Comparison of ENCODE assay signal across 25 cellular contexts in the genomic region with DNA sequence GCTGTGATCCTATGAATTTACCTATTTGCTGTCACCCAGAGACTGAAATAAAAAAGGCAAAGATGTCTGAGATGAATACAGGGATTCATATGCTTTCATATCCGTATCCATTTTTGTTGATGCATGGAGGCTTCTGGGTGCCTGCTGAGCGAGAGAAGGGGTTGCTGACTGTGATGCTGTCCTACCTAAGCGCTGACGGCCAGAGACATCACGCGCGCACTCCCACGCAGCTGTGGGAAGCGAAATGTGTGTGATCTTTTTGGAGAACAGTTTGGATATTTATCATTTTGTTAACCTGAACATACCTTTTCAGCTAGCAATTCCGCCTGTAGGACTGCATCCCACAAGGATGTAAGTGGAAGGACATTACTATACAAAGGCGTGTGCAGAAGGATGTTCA. TPM values are rescaled to one million over a fixed set of nuclear protein-coding genes. Genes with fewer than 3 reads are reported as not detected.
A peak's percentile ranks its signal among the peaks of the same experiment; 100 is the strongest.
DNase-seq lines count a peak whose midpoint lies in the region; ATAC-seq, FAIRE-seq and TF ChIP-seq lines count a peak whose summit lies in the region.
"Had no signal": no experiment of that assay in that cellular context is flagged by ENCODE, and none has a peak within 500 bp of the region (broad histone marks: within the 10 kb centered on the region; RNA-seq: fewer than 3 reads in every experiment).

No MANE protein-coding gene starts in this region.

- H3K23ac ChIP-seq in IMR-90 (ENCODE audit: low read depth, low read length), result no peak overlapping the region

- FAIRE-seq in A549 (lab: Jason Lieb, UNC), result peak; percentile 72
- FAIRE-seq: D721Med, G401.6, GM12878, GM12892, GM18507 had no signal

- H2AFZ ChIP-seq in IMR-90 (replicated peaks; ENCODE audit: low read length, poor library complexity), result no peak overlapping the region

- no peak overlapping the region for H4K8ac ChIP-seq in IMR-90 (ENCODE audit: low read depth in 2 of 2, low read length in 2 of 2)

- no peak overlapping the region for H3K56ac ChIP-seq in IMR-90 (ENCODE audit: extremely low read depth, insufficient read depth, low read length)

- no peak for TF ChIP-seq POLR2A in A549 (IDR thresholded peaks at IDR 0.05; ENCODE audit: low read length)
- TF ChIP-seq POLR2A in IMR-90 (IDR thresholded peaks at IDR 0.05; ENCODE audit: low read depth, low read length), result no peak

- H3K36me3 ChIP-seq in IMR-90 (ENCODE audit: control insufficient read depth, insufficient read depth, low read length), result peaks cover 10% of the 10 kb centered on the region
- peaks cover 0 to 12% (median 0%) of the 10 kb centered on the region in 9 donors for H3K36me3 ChIP-seq in heart right ventricle

- no peak overlapping the region for H3K27ac Mint-ChIP-seq in activated CD4-positive, alpha-beta memory T cell treated with anti-CD3 and anti-CD28 coated beads for 36 hours
- H3K27ac Mint-ChIP-seq: B cell; CD4-positive, alpha-beta T cell; CD8-positive, alpha-beta T cell had no signal

- H2BK120ac ChIP-seq in IMR-90 (ENCODE audit: low read depth, low read length), result no peak overlapping the region

- intact Hi-C loops in IMR-90 (cut with micrococcal nuclease) (no loop called here), dorsolateral prefrontal cortex (cut with DNase I) (no loop called here), heart right ventricle (cut with DNase I) (no loop called here)
- intact Hi-C loops in activated CD4-positive, alpha-beta memory T cell treated with anti-CD3 and anti-CD28 coated beads for 36 hours (cut with micrococcal nuclease), result loop anchor here (2.0 kb wide), 1 partner anchor 23 kb away; a partner anchor contains a TSS

- no peak for TF ChIP-seq CTCF in A549 (IDR thresholded peaks at IDR 0.05)
- no peak for TF ChIP-seq CTCF in IMR-90 (conservative IDR thresholded peaks at IDR 0.05; ENCODE audit: low read depth, low read length)
- TF ChIP-seq CTCF in dorsolateral prefrontal cortex (IDR thresholded peaks at IDR 0.05 in 54 of 56, conservative IDR thresholded peaks at IDR 0.05 in 2 of 56; ENCODE audit: low read depth in 1 of 56, partially characterized antibody in 56 of 56), result no peak
- TF ChIP-seq CTCF in GM10248 (IDR thresholded peaks at IDR 0.05; ENCODE audit: control extremely low read depth, extremely low read depth, low read depth, missing control alignments), result no peak
- TF ChIP-seq CTCF in heart right ventricle (IDR thresholded peaks at IDR 0.05), result no peak

- H3K9me3 Mint-ChIP-seq in activated CD4-positive, alpha-beta memory T cell treated with anti-CD3 and anti-CD28 coated beads for 36 hours, result no peaks in the 10 kb centered on the region
- H3K9me3 Mint-ChIP-seq: CD4-positive, alpha-beta T cell; CD8-positive, alpha-beta T cell had no signal

- H4K91ac ChIP-seq in IMR-90 (ENCODE audit: insufficient read depth, low read depth, low read length), result no peak overlapping the region; the same call in 1 of the 2 replicates

- no peak overlapping the region for H2BK5ac ChIP-seq in IMR-90 (ENCODE audit: low read depth, low read length, poor library complexity, severe bottlenecking)

- H3K4me2 ChIP-seq in A549 (no peak overlapping the region), IMR-90 (ENCODE audit: low read depth, low read length) (no peak overlapping the region)
- H3K4me2 ChIP-seq: BLaER1 treated with 17β-estradiol and CSF1 and Interleukin-3, amounts not matched to agents 10 nM and 100 nM had no signal

- H3K18ac ChIP-seq in IMR-90 (ENCODE audit: low read depth, low read length), result no peak overlapping the region

- no TSS peak for BruUV-seq in IMR-90 (replicated peaks; lab: Mats Ljungman, UMichigan)

- no peaks in the 10 kb centered on the region for H3K36me3 Mint-ChIP-seq in activated CD4-positive, alpha-beta memory T cell treated with anti-CD3 and anti-CD28 coated beads for 36 hours
- H3K36me3 Mint-ChIP-seq: CD8-positive, alpha-beta T cell had no signal

- H3K4me1 Mint-ChIP-seq in activated CD4-positive, alpha-beta memory T cell treated with anti-CD3 and anti-CD28 coated beads for 36 hours (ENCODE audit: low read depth), result peaks cover 3% of the 10 kb centered on the region
- H3K4me1 Mint-ChIP-seq: B cell had no signal

- ATAC-seq in A549 (no peak), IMR-90 (ENCODE audit: low read depth) (no peak), left lobe of liver (no peak), heart right ventricle (no peak)
- ATAC-seq: CD8-positive, alpha-beta T cell; GM12878 had no signal

- H3K9me1 ChIP-seq in IMR-90 (ENCODE audit: insufficient read depth, low read length), result peaks cover 36% of the 10 kb centered on the region

- no peak overlapping the region for H3K4me3 ChIP-seq in A549
- H3K4me3 ChIP-seq in IMR-90 (ENCODE audit: insufficient read depth, low read depth, low read length), result no peak overlapping the region
- no peak overlapping the region for H3K4me3 ChIP-seq in dorsolateral prefrontal cortex
- no peak overlapping the region for H3K4me3 ChIP-seq in heart right ventricle
- H3K4me3 ChIP-seq: BLaER1 treated with 17β-estradiol and CSF1 and Interleukin-3, amounts not matched to agents 10 nM and 100 nM; GM12878 had no signal

- no peak overlapping the region for H3K14ac ChIP-seq in IMR-90 (replicated peaks; ENCODE audit: low read depth, low read length)

- H2BK20ac ChIP-seq in IMR-90 (ENCODE audit: low read depth, low read length), result no peak overlapping the region

- no peak overlapping the region for H3K4me3 Mint-ChIP-seq in activated CD4-positive, alpha-beta memory T cell treated with anti-CD3 and anti-CD28 coated beads for 36 hours
- H3K4me3 Mint-ChIP-seq: B cell; CD4-positive, alpha-beta T cell; CD8-positive, alpha-beta T cell had no signal

- peaks cover 54% of the 10 kb centered on the region for H4K20me1 ChIP-seq in IMR-90 (ENCODE audit: insufficient read depth, low read length)

- no peak overlapping the region for H2BK15ac ChIP-seq in IMR-90 (ENCODE audit: low read depth, low read length)

- H2AK5ac ChIP-seq in IMR-90 (ENCODE audit: low read depth, low read length), result no peak overlapping the region

- no peak overlapping the region for H3K9ac ChIP-seq in IMR-90 (ENCODE audit: low read depth, low read length)
- H3K9ac ChIP-seq: BLaER1 treated with 17β-estradiol and CSF1 and Interleukin-3, amounts not matched to agents 10 nM and 100 nM had no signal

- H3K79me1 ChIP-seq in IMR-90 (ENCODE audit: low read depth in 1 of 2, low read length in 2 of 2), result peaks cover 39 to 86% of the 10 kb centered on the region in 2 experiments; a peak in 3 of 4 replicates

- H3K27ac ChIP-seq in A549 (no peak overlapping the region), IMR-90 (ENCODE audit: insufficient read depth, low read length) (peak overlapping the region; percentile 32; the same call in 1 of the 2 replicates), dorsolateral prefrontal cortex (peak overlapping the region in 37 of 59 donors; percentile 6 to 81 (median 53)), heart right ventricle (no peak overlapping the region)
- H3K27ac ChIP-seq: 22Rv1; BLaER1 treated with 17β-estradiol and CSF1 and Interleukin-3, amounts not matched to agents 10 nM and 100 nM; C4-2B had no signal

- H4K5ac ChIP-seq in IMR-90 (ENCODE audit: low read depth, low read length), result no peak overlapping the region

- in situ Hi-C loops in IMR-90 (cut with MboI; ENCODE audit: low sequenced_read_pairs), result loop anchor here (25.0 kb wide), 1 partner anchor 1037 kb away; no protein-coding TSS in a partner anchor

- H3K4ac ChIP-seq in IMR-90 (ENCODE audit: low read depth, low read length), result 0 out of 2 replicates have a peak overlapping the region, but pooled peaks have one; percentile 30

- 55% methylated on average over 11 of the region's 11 CpGs for WGBS in A549 (ENCODE audit: missing lambda C conversion rate)
- WGBS in IMR-90 (ENCODE audit: extremely low coverage in 2 of 2, insufficient read length in 1 of 2), 2 experiments, result 100% methylated on average over 1 of the region's 11 CpGs; no CpG with 5 or more reads in 1 of the 2 experiments
- whole genome bisulfite sequencing in heart right ventricle, 2 donors, result 97% methylated on average over 11 of the region's 11 CpGs

- no peak overlapping the region for H2AK9ac ChIP-seq in IMR-90 (replicated peaks; ENCODE audit: low read depth, low read length, poor library complexity)

- TF ChIP-seq EP300 in A549 (IDR thresholded peaks at IDR 0.05), result no peak

- CTCF ChIA-PET in A549 (lab: Yijun Ruan, JAX) (interaction anchor here (1.2 kb wide), 1 partner anchor 30 kb away, joined by 5 read pairs; no protein-coding TSS in a partner anchor), IMR-90 (lab: Yijun Ruan, JAX) (interaction anchor here (2.0 kb wide), 1 partner anchor 12 kb away, joined by 15 read pairs; no protein-coding TSS in a partner anchor), GM10248 (lab: Yijun Ruan, JAX) (no interaction called here)
- CTCF ChIA-PET in activated CD4-positive, alpha-beta memory T cell treated with anti-CD3 and anti-CD28 coated beads for 36 hours (lab: Charles Lee), result no interaction called here

- H3K9me3 ChIP-seq in A549 (no peaks in the 10 kb centered on the region), IMR-90 (ENCODE audit: control insufficient read depth, insufficient read depth, low read length) (no peaks in the 10 kb centered on the region), heart right ventricle (no peaks in the 10 kb centered on the region)
- H3K9me3 ChIP-seq: BLaER1 treated with 17β-estradiol and CSF1 and Interleukin-3, amounts not matched to agents 10 nM and 100 nM; Caco-2 had no signal

- H3K4me1 ChIP-seq in A549 (no peaks in the 10 kb centered on the region), IMR-90 (ENCODE audit: control insufficient read depth, insufficient read depth, low read length) (peaks cover 28% of the 10 kb centered on the region), heart right ventricle (peaks cover 0 to 32% (median 10%) of the 10 kb centered on the region in 9 donors)
- H3K4me1 ChIP-seq: Caco-2 had no signal

- TF ChIP-seq RAD21 in A549 (conservative IDR thresholded peaks at IDR 0.05 in 1 of 2, IDR thresholded peaks at IDR 0.05 in 1 of 2) (no peak), IMR-90 (IDR thresholded peaks at IDR 0.05; ENCODE audit: low read length) (no peak)

- dilution Hi-C loops in IMR-90 (cut with HindIII; ENCODE audit: low sequenced_read_pairs, unreplicated experiment), result no loop called here

- POLR2A ChIA-PET in A549 (lab: Yijun Ruan, JAX) (no interaction called here), IMR-90 (lab: Charles Lee; ENCODE audit: unreplicated experiment) (no interaction called here), GM10248 (lab: Yijun Ruan, JAX) (no interaction called here)
- POLR2A ChIA-PET in activated CD4-positive, alpha-beta memory T cell treated with anti-CD3 and anti-CD28 coated beads for 36 hours (lab: Charles Lee), result no interaction called here

- H3K27me3 ChIP-seq in IMR-90 (ENCODE audit: control insufficient read depth, insufficient read depth, low read length), result no peaks in the 10 kb centered on the region
- no peaks in the 10 kb centered on the region for H3K27me3 ChIP-seq in dorsolateral prefrontal cortex
- H3K27me3 ChIP-seq in heart right ventricle, result no peaks in the 10 kb centered on the region
- H3K27me3 ChIP-seq: BLaER1 treated with 17β-estradiol and CSF1 and Interleukin-3, amounts not matched to agents 10 nM and 100 nM had no signal

- DNase-seq in A549 (ENCODE audit: low read depth in 1 of 2, low spot score in 1 of 2) (no peak), IMR-90 (no peak), dorsolateral prefrontal cortex (peak in 2 of 10 donors; percentile 45 to 71), left lobe of liver (ENCODE audit: low spot score) (peak; percentile 15), GM10248 (ENCODE audit: extremely low spot score) (no peak), AG08395 (ENCODE audit: low spot score) (no peak), heart right ventricle (no peak)
- no peak for DNase-seq in activated CD4-positive, alpha-beta memory T cell treated with anti-CD3 and anti-CD28 coated beads for 36 hours
- DNase-seq: ACHN; AML-193; Caco-2; Calu3; CD4-positive, alpha-beta T cell; CD8-positive, alpha-beta T cell; DMS79 treated with DMSO at 0.1 percent for 48 hours; GF-D8 had no signal

- H3K27me3 Mint-ChIP-seq in activated CD4-positive, alpha-beta memory T cell treated with anti-CD3 and anti-CD28 coated beads for 36 hours, result no peaks in the 10 kb centered on the region
- H3K27me3 Mint-ChIP-seq: B cell; CD4-positive, alpha-beta T cell had no signal

RNA-seq across cellular contexts. Expression of a gene that starts 23.9 kb away (rescaled TPM):
- polyA plus RNA-seq in A549 (2011; rRNA removed) (0.92 and 1.7 TPM in 2 replicates), A549 (2017; fragmentation: RNase III; extraction: RNeasy Plus Mini Kit Qiagen cat#74134 plus additional on column Dnase treatment) (2.0 to 2.1 TPM (median 2.0 TPM) in 3 replicates), IMR-90 (2012; rRNA removed) (12.6 and 13.0 TPM in 2 replicates), heart right ventricle (1 to 10 TPM; 1.7 to 2.3 TPM)
- polyA plus RNA-seq in A549 (2012; cell fraction: cytosol; rRNA removed), result 0.77 and 1.1 TPM in 2 replicates
- polyA plus RNA-seq in A549 (2012; cell fraction: nucleus; rRNA removed), result 1.6 and 1.9 TPM in 2 replicates
- polyA minus RNA-seq in A549 (2011; rRNA and poly(A)+ RNA removed), result 2.6 and 2.9 TPM in 2 replicates
- total RNA-seq in IMR-90 (2012; rRNA removed) (7.8 and 8.1 TPM in 2 replicates), dorsolateral prefrontal cortex (10 to 100 TPM in 119 of 120 experiments, 1 to 10 TPM in 1; 8.4 to 35.0 (median 22.7) TPM), left lobe of liver (1.1 TPM), heart right ventricle (1 to 10 TPM; 2.1 to 5.0 (median 3.2) TPM)
- polyA plus RNA-seq in IMR-90 (2012; cell fraction: cytosol; rRNA removed), result 5.5 and 10.2 TPM in 2 replicates
- 29.6 and 33.4 TPM in 2 replicates for polyA plus RNA-seq in IMR-90 (2012; cell fraction: nucleus; rRNA removed; ENCODE audit: low replicate concordance)
- 1 to 10 TPM; 1.6 to 2.6 TPM for total RNA-seq in activated CD4-positive, alpha-beta memory T cell treated with anti-CD3 and anti-CD28 coated beads for 36 hours
- total RNA-seq: Caco-2; Calu3; CD8-positive, alpha-beta T cell had no signal
- polyA plus RNA-seq: GM12878 had no signal

Comparison
In these comparisons a context has a peak if more than half of its experiments do, and no peak if none do; other contexts are left out.
1. H3K27ac ChIP-seq: peak in IMR-90 (single experiment) and dorsolateral prefrontal cortex (37 of 59); none in A549 (0 of 2) and heart right ventricle (0 of 10).
2. CTCF ChIA-PET loops: an anchor here in A549 (1.2 kb wide) and IMR-90 (2.0 kb wide); none called in GM10248 and activated CD4-positive, alpha-beta memory T cell treated with anti-CD3 and anti-CD28 coated beads for 36 hours.